In the genomic region with DNA sequence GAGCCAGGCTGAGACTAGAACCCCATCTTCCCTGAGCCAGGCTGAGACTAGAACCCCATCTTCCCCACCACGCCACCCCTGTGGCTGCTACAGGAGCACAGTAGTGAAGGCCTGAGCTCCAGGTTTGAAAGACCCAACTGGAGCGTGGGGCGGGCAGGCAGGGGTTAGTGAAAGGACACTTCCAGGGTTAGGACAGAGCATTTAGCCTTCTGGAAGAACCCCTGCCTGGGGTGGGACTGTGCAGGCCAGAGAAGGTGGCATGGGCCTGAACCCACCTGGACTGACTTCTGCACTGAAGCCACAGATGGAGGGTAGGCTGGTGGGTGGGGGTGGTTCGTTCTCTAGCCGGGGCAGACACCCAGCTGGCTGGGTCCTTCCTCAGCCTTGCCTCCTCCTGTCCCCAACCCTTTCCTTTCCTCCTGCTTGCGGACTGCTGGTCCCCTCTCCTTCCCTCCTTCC, we compare ENCODE assay signal across 11 cellular contexts. TPM values are rescaled to one million over a fixed set of nuclear protein-coding genes. Genes with fewer than 3 reads are reported as not detected.
DNase-seq lines count a peak whose midpoint lies in the region; ATAC-seq and TF ChIP-seq lines count a peak whose summit lies in the region.
"Had no signal": no experiment of that assay in that cellular context is flagged by ENCODE, and none has a peak within 500 bp of the region (broad histone marks: within the 10 kb centered on the region; RNA-seq: fewer than 3 reads in every experiment).

No MANE protein-coding gene starts in this region.

- in situ Hi-C loops in gastrocnemius medialis (cut with MboI; ENCODE audit: low sequenced_read_pairs in 4 of 4): no loop called here
- in situ Hi-C loops in KBM-7 (cut with MboI; ENCODE audit: low pct_unique_long_range_greater_than_20kb, low sequenced_read_pairs): no loop called here

- H3K4me1 Mint-ChIP-seq in CD4-positive, CD25-positive, alpha-beta regulatory T cell: peaks cover 5 to 42% (median 14%) of the 10 kb centered on the region in 4 donors
- peaks cover 30 to 32% of the 10 kb centered on the region in 2 donors for H3K4me1 Mint-ChIP-seq in effector memory CD8-positive, alpha-beta T cell (ENCODE audit: low read depth in 2 of 2)

- no peak for TF ChIP-seq POLR2A in HCT116 (IDR thresholded peaks at IDR 0.05; ENCODE audit: borderline replicate concordance, extremely low read depth, insufficient read depth, insufficient read length)
- TF ChIP-seq POLR2A in gastrocnemius medialis (IDR thresholded peaks at IDR 0.05): no peak

- ATAC-seq in CD4-positive, CD25-positive, alpha-beta regulatory T cell (ENCODE audit: low read depth in 2 of 2): no peak
- no peak for ATAC-seq in HCT116
- no peak for ATAC-seq in effector memory CD8-positive, alpha-beta T cell (replicated peaks)
- ATAC-seq in gastrocnemius medialis: no peak
- ATAC-seq in GM18907 (IDR thresholded peaks at IDR 0.05; ENCODE audit: unreplicated experiment): no peak

- H3K4me1 ChIP-seq in CD4-positive, CD25-positive, alpha-beta regulatory T cell (ENCODE audit: control insufficient read depth, insufficient read depth, low read length, poor library complexity, severe bottlenecking): peaks cover 11% of the 10 kb centered on the region
- H3K4me1 ChIP-seq in HCT116 (ENCODE audit: control insufficient read depth in 1 of 2, insufficient read depth in 2 of 2, low read length in 2 of 2) (no peaks in the 10 kb centered on the region), gastrocnemius medialis (peaks cover 38% of the 10 kb centered on the region in 2 donors)

- intact Hi-C loops in HCT116 (cut with micrococcal nuclease): no loop called here
- intact Hi-C loops in gastrocnemius medialis (cut with DNase I; ENCODE audit: low total_unique reads): loop anchor here (2.0 to 10.0 kb wide), 2 partner anchors 13 to 227 kb away; a partner anchor contains a TSS

- CTCF ChIA-PET in HCT116 (lab: Charles Lee): interaction anchor here (1.5 to 1.6 kb wide), 3 partner anchors 9 to 34 kb away, joined by 4 to 9 read pairs (median 6); no protein-coding TSS in a partner anchor

- H3K36me3 Mint-ChIP-seq in CD4-positive, CD25-positive, alpha-beta regulatory T cell: peaks cover 33% of the 10 kb centered on the region
- H3K36me3 Mint-ChIP-seq in effector memory CD8-positive, alpha-beta T cell (ENCODE audit: insufficient read depth): peaks cover 100% of the 10 kb centered on the region

- H3K4me3 ChIP-seq in CD4-positive, CD25-positive, alpha-beta regulatory T cell (ENCODE audit: low read depth, low read length): no peak overlapping the region
- H3K4me3 ChIP-seq in HCT116 (replicated peaks in 1 of 2; ENCODE audit: low read depth in 1 of 2, low read length in 2 of 2) (no peak overlapping the region), gastrocnemius medialis (no peak overlapping the region)

- H4K20me1 ChIP-seq in HCT116 (ENCODE audit: insufficient read depth): no peaks in the 10 kb centered on the region

- peak overlapping the region in 2 of 4 donors; percentile 33 to 57 for H3K4me3 Mint-ChIP-seq in CD4-positive, CD25-positive, alpha-beta regulatory T cell
- H3K4me3 Mint-ChIP-seq in effector memory CD8-positive, alpha-beta T cell: peak overlapping the region in 1 of 2 donors; percentile 14

- RAD21 ChIA-PET in HCT116 (lab: Charles Lee; ENCODE audit: low non-redundant PET in 1 of 2, low total read pairs in 2 of 2, uncharacterized antibody in 2 of 2, unreplicated experiment in 2 of 2): no interaction called here

- H3K9me2 ChIP-seq in HCT116 (ENCODE audit: insufficient read depth): no peaks in the 10 kb centered on the region

- no peak for TF ChIP-seq CTCF in HCT116 (IDR thresholded peaks at IDR 0.05 in 2 of 3, conservative IDR thresholded peaks at IDR 0.05 in 1 of 3; ENCODE audit: borderline replicate concordance in 1 of 3, insufficient read depth in 1 of 3, low read depth in 2 of 3, low read length in 2 of 3)
- no peak for TF ChIP-seq CTCF in gastrocnemius medialis (IDR thresholded peaks at IDR 0.05 in 4 of 5, conservative IDR thresholded peaks at IDR 0.05 in 1 of 5)

- no peak overlapping the region for H2AFZ ChIP-seq in HCT116 (ENCODE audit: low read depth, low read length, poor library complexity, severe bottlenecking)

- no peak for DNase-seq in CD4-positive, CD25-positive, alpha-beta regulatory T cell
- DNase-seq in HCT116 (ENCODE audit: low read depth, low spot score): no peak
- no peak for DNase-seq in effector memory CD8-positive, alpha-beta T cell
- DNase-seq in gastrocnemius medialis: no peak
- DNase-seq in stimulated activated CD4-positive, alpha-beta T cell treated with anti-CD3 and anti-CD28 coated beads, Interleukin-2, amount 100 ng/mL, for 24 hours: no peak
- no peak for DNase-seq in KBM-7
- no peak for DNase-seq in NCI-H526 (lab: John Stamatoyannopoulos, UW)
- DNase-seq: activated gamma-delta T cell, NCI-H2029 treated with DMSO at 0.1 percent for 48 hours, retina had no signal

- TF ChIP-seq RAD21 in HCT116 (IDR thresholded peaks at IDR 0.05; ENCODE audit: low read depth): no peak

- BruUV-seq in HCT116 (replicated peaks; lab: Mats Ljungman, UMichigan): no TSS peak

- H3K27me3 Mint-ChIP-seq in CD4-positive, CD25-positive, alpha-beta regulatory T cell: no peaks in the 10 kb centered on the region
- no peaks in the 10 kb centered on the region for H3K27me3 Mint-ChIP-seq in effector memory CD8-positive, alpha-beta T cell

- H3K27ac Mint-ChIP-seq in CD4-positive, CD25-positive, alpha-beta regulatory T cell: peak overlapping the region in 2 of 3 donors; percentile 63 to 85
- peak overlapping the region; percentile 87 to 95 for H3K27ac Mint-ChIP-seq in effector memory CD8-positive, alpha-beta T cell

- POLR2A ChIA-PET in HCT116 (lab: Charles Lee): no interaction called here

- no peaks in the 10 kb centered on the region for H3K27me3 ChIP-seq in CD4-positive, CD25-positive, alpha-beta regulatory T cell (ENCODE audit: control insufficient read depth, insufficient read depth, low read length)
- no peaks in the 10 kb centered on the region for H3K27me3 ChIP-seq in HCT116 (ENCODE audit: insufficient read depth, low read length)
- no peaks in the 10 kb centered on the region for H3K27me3 ChIP-seq in gastrocnemius medialis

- H3K27ac ChIP-seq in CD4-positive, CD25-positive, alpha-beta regulatory T cell (ENCODE audit: insufficient read depth, low read length, poor library complexity, severe bottlenecking): no peak overlapping the region
- H3K27ac ChIP-seq in HCT116 (ENCODE audit: low read depth, low read length) (no peak overlapping the region), gastrocnemius medialis (peak overlapping the region; percentile 83 to 92 (median 88))

- no peaks in the 10 kb centered on the region for H3K9me3 Mint-ChIP-seq in CD4-positive, CD25-positive, alpha-beta regulatory T cell
- no peaks in the 10 kb centered on the region for H3K9me3 Mint-ChIP-seq in effector memory CD8-positive, alpha-beta T cell

- no peak overlapping the region for H3K4me2 ChIP-seq in HCT116 (ENCODE audit: low read length)

- H3K79me2 ChIP-seq in HCT116 (ENCODE audit: insufficient read depth, low read length): no peaks in the 10 kb centered on the region

- H3K9me3 ChIP-seq in CD4-positive, CD25-positive, alpha-beta regulatory T cell (ENCODE audit: control insufficient read depth in 2 of 2, low read length in 2 of 2): no peaks in the 10 kb centered on the region
- H3K9me3 ChIP-seq in HCT116 (ENCODE audit: control insufficient read depth in 1 of 2, insufficient read depth in 1 of 2, low read depth in 1 of 2, low read length in 2 of 2) (no peaks in the 10 kb centered on the region), gastrocnemius medialis (no peaks in the 10 kb centered on the region)

- no peak overlapping the region for H3K9ac ChIP-seq in HCT116 (ENCODE audit: low read length)

- H3K36me3 ChIP-seq in CD4-positive, CD25-positive, alpha-beta regulatory T cell (ENCODE audit: control insufficient read depth, insufficient read depth, low read length): peaks cover 71% of the 10 kb centered on the region
- H3K36me3 ChIP-seq in HCT116 (ENCODE audit: control insufficient read depth in 1 of 2, insufficient read depth in 2 of 2, low read length in 2 of 2) (peaks cover 37 to 43% of the 10 kb centered on the region in 2 experiments; a peak in 3 of 4 replicates), gastrocnemius medialis (peaks cover 6 to 60% of the 10 kb centered on the region in 2 donors)

TF ChIP-seq in HCT116, 20 proteins besides CTCF, POLR2A, EP300 and RAD21:
- TF ChIP-seq POLR2AphosphoS5 (IDR thresholded peaks at IDR 0.05; ENCODE audit: low read depth, low read length): peak; percentile 14; the same call in 1 of the 2 replicates
- no peak for TF ChIP-seq CEBPB (IDR thresholded peaks at IDR 0.05; ENCODE audit: low read depth)
TF ChIP-seq in HCT116: peak in this region for 1.

RNA-seq across cellular contexts. Expression of a gene that starts 24.1 kb away (rescaled TPM):
- total RNA-seq in CD4-positive, CD25-positive, alpha-beta regulatory T cell: 454 TPM
- 100 to 1,000 TPM; 260 to 381 (median 298) TPM for polyA plus RNA-seq in CD4-positive, CD25-positive, alpha-beta regulatory T cell
- total RNA-seq in HCT116 (2021; ENCODE audit: unreplicated experiment): 71.6 TPM
- polyA plus RNA-seq in HCT116 (2012): 68.6 and 68.8 TPM in 2 replicates
- 100 to 1,000 TPM; 177 to 423 (median 312) TPM for total RNA-seq in gastrocnemius medialis

RNA-seq across cellular contexts. Expression of a gene that starts 26.0 kb away (rescaled TPM):
- total RNA-seq in CD4-positive, CD25-positive, alpha-beta regulatory T cell: 285 TPM
- polyA plus RNA-seq in CD4-positive, CD25-positive, alpha-beta regulatory T cell: 10 to 100 TPM; 25.4 to 29.7 (median 25.7) TPM
- total RNA-seq in HCT116 (2021; ENCODE audit: unreplicated experiment) (48.2 TPM), gastrocnemius medialis (100 to 1,000 TPM in 1 of 4 donors, 10 to 100 TPM in 3; 27.7 to 124 (median 36.0) TPM)
- polyA plus RNA-seq in HCT116 (2012): 33.3 and 47.4 TPM in 2 replicates

RNA-seq across cellular contexts. Expression of a gene that starts 31.0 kb away (rescaled TPM):
- 205 TPM for total RNA-seq in CD4-positive, CD25-positive, alpha-beta regulatory T cell
- 10 to 100 TPM in 2 of 4 donors, 1 to 10 TPM in 2; 8.7 to 12.5 (median 10.2) TPM for polyA plus RNA-seq in CD4-positive, CD25-positive, alpha-beta regulatory T cell
- total RNA-seq in HCT116 (2021; ENCODE audit: unreplicated experiment) (67.3 TPM), gastrocnemius medialis (10 to 100 TPM; 25.1 to 50.5 (median 42.4) TPM)
- polyA plus RNA-seq in HCT116 (2012): 70.4 and 84.2 TPM in 2 replicates

RNA-seq across cellular contexts. Expression of a gene that starts 50.0 kb away (rescaled TPM):
- 58.4 TPM for total RNA-seq in CD4-positive, CD25-positive, alpha-beta regulatory T cell
- 10 to 100 TPM; 61.6 to 72.7 (median 65.7) TPM for polyA plus RNA-seq in CD4-positive, CD25-positive, alpha-beta regulatory T cell
- total RNA-seq in HCT116 (2021; ENCODE audit: unreplicated experiment) (136 TPM), gastrocnemius medialis (10 to 100 TPM; 37.1 to 47.1 (median 46.3) TPM)
- 34.5 and 49.4 TPM in 2 replicates for polyA plus RNA-seq in HCT116 (2012)

Comparison
In these comparisons a context has a peak if more than half of its experiments do, and no peak if none do; other contexts are left out.
1. H3K27ac ChIP-seq: peak in gastrocnemius medialis (4 of 4); none in CD4-positive, CD25-positive, alpha-beta regulatory T cell (single experiment) and HCT116 (single experiment).